16 cellular contexts compared by ENCODE assay signal in the genomic region with DNA sequence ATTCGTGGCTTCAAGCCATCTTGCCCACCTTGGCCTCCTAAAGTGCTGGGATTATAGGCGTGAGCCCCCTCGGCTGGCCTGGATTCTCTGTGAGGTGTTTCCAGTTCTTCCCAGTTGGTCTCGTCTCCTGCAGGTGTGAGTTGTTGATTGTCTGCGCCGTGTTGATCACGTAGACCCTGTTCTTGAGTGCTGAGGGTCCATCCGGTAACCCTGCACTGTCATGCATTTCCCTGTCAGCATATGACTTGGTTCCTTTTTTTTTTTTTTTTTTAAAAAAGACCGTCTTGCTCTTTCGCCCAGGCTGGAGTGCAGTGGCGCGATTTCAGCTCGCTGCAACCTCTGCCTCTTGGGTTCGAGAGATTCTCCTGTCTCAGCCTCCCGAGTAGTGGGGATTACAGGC. TPM values are rescaled to one million over a fixed set of nuclear protein-coding genes. Genes with fewer than 3 reads are reported as not detected.
A peak's percentile ranks its signal among the peaks of the same experiment; 100 is the strongest.
DNase-seq lines count a peak whose midpoint lies in the region; ATAC-seq and TF ChIP-seq lines count a peak whose summit lies in the region.
"Had no signal": no experiment of that assay in that cellular context is flagged by ENCODE, and none has a peak within 500 bp of the region (broad histone marks: within the 10 kb centered on the region; RNA-seq: fewer than 3 reads in every experiment).

No MANE protein-coding gene starts in this region.

- intact Hi-C loops in dendritic cell treated with granulocyte-macrophage colony-stimulating factor and Interleukin-4, amounts not matched to agents 40 ng/mL and 50 ng/mL, for 4 days (cut with micrococcal nuclease) = no loop called here
- intact Hi-C loops in mucosa of descending colon (cut with DNase I, micrococcal nuclease) = no loop called here

- H3K27me3 ChIP-seq in GM23338 (ENCODE audit: insufficient read depth) (no peaks in the 10 kb centered on the region), upper lobe of left lung (no peaks in the 10 kb centered on the region)
- H3K27me3 ChIP-seq: BE2C had no signal

- ATAC-seq in GM23338 = no peak
- peak; percentile 30 to 49 for ATAC-seq in naive B cell (ENCODE audit: low read depth in 2 of 2)
- no peak for ATAC-seq in upper lobe of left lung (ENCODE audit: low FRiP score in 2 of 2)
- ATAC-seq in mucosa of descending colon = no peak
- ATAC-seq in HG03097 (IDR thresholded peaks at IDR 0.05; ENCODE audit: low FRiP score, unreplicated experiment) = no peak
- no peak for ATAC-seq in HG03025 (IDR thresholded peaks at IDR 0.05; ENCODE audit: low FRiP score, unreplicated experiment)
- ATAC-seq in GM19324 (IDR thresholded peaks at IDR 0.05; ENCODE audit: low FRiP score, unreplicated experiment) = no peak
- ATAC-seq: HCT116 had no signal

- peaks cover 86% of the 10 kb centered on the region for H3K79me2 ChIP-seq in GM23338 (replicated peaks; ENCODE audit: insufficient read depth)

- no peaks in the 10 kb centered on the region for H3K9me3 Mint-ChIP-seq in GM23338
- no peaks in the 10 kb centered on the region for H3K9me3 Mint-ChIP-seq in dendritic cell treated with granulocyte-macrophage colony-stimulating factor and Interleukin-4, amounts not matched to agents 40 ng/mL and 50 ng/mL, for 4 days
- H3K9me3 Mint-ChIP-seq in naive B cell = no peaks in the 10 kb centered on the region
- H3K9me3 Mint-ChIP-seq: CD8-positive, alpha-beta memory T cell; IgD-negative memory B cell had no signal

- no peaks in the 10 kb centered on the region for H3K9me2 ChIP-seq in GM23338 (ENCODE audit: insufficient read depth)

- peaks cover 4% of the 10 kb centered on the region for H4K20me1 ChIP-seq in GM23338 (replicated peaks; ENCODE audit: insufficient read depth)

- H3K27ac ChIP-seq in GM23338 (ENCODE audit: low read depth) (0 out of 2 replicates have a peak overlapping the region, but pooled peaks have one; percentile 23), upper lobe of left lung (peak overlapping the region in 3 of 4 donors; percentile 64 to 74 (median 66))
- H3K27ac ChIP-seq: C4-2B had no signal

- 70 to 84% methylated on average over 12 to 15 of the region's 15 CpGs for WGBS in upper lobe of left lung, 2 donors

- H3K4me1 ChIP-seq in GM23338 (ENCODE audit: insufficient read depth) (no peaks in the 10 kb centered on the region), upper lobe of left lung (peaks cover 15 to 45% (median 23%) of the 10 kb centered on the region in 4 donors), mucosa of descending colon (ENCODE audit: low read depth) (peaks cover 4% of the 10 kb centered on the region)
- H3K4me1 ChIP-seq: BE2C, Caco-2 had no signal

- H3K4me3 ChIP-seq in GM23338 = no peak overlapping the region
- H3K4me3 ChIP-seq in upper lobe of left lung = no peak overlapping the region
- H3K4me3 ChIP-seq in mucosa of descending colon = no peak overlapping the region

- no peak overlapping the region for H2AFZ ChIP-seq in GM23338

- 0 out of 2 replicates have a peak, but pooled peaks cover 2% of the 10 kb centered on the region for H3F3A ChIP-seq in GM23338 (replicated peaks; ENCODE audit: low read depth)

- H3K27me3 Mint-ChIP-seq in GM23338 (ENCODE audit: insufficient read depth, low read depth, poor library complexity) (peaks cover 10% of the 10 kb centered on the region), naive B cell (no peaks in the 10 kb centered on the region)
- no peaks in the 10 kb centered on the region for H3K27me3 Mint-ChIP-seq in dendritic cell treated with granulocyte-macrophage colony-stimulating factor and Interleukin-4, amounts not matched to agents 40 ng/mL and 50 ng/mL, for 4 days
- H3K27me3 Mint-ChIP-seq: IgD-negative memory B cell had no signal

- 0 out of 2 replicates have a peak overlapping the region, but pooled peaks have one; percentile 65 for H3K27ac Mint-ChIP-seq in GM23338
- peak overlapping the region; percentile 61 for H3K27ac Mint-ChIP-seq in dendritic cell treated with granulocyte-macrophage colony-stimulating factor and Interleukin-4, amounts not matched to agents 40 ng/mL and 50 ng/mL, for 4 days
- H3K27ac Mint-ChIP-seq in naive B cell = peak overlapping the region in 2 of 6 donors; percentile 48 to 85

- H3K4me3 Mint-ChIP-seq in GM23338 (no peak overlapping the region), naive B cell (peak overlapping the region in 5 of 8 donors; percentile 10 to 73 (median 62))
- H3K4me3 Mint-ChIP-seq in dendritic cell treated with granulocyte-macrophage colony-stimulating factor and Interleukin-4, amounts not matched to agents 40 ng/mL and 50 ng/mL, for 4 days = peak overlapping the region; percentile 58
- H3K4me3 Mint-ChIP-seq: CD8-positive, alpha-beta memory T cell had no signal

- 0 out of 3 replicates have a peak, but pooled peaks cover 2% of the 10 kb centered on the region for H3K4me1 Mint-ChIP-seq in GM23338
- peaks cover 53% of the 10 kb centered on the region for H3K4me1 Mint-ChIP-seq in dendritic cell treated with granulocyte-macrophage colony-stimulating factor and Interleukin-4, amounts not matched to agents 40 ng/mL and 50 ng/mL, for 4 days (ENCODE audit: low read depth)
- H3K4me1 Mint-ChIP-seq in naive B cell = peaks cover 25 to 37% (median 31%) of the 10 kb centered on the region in 3 donors

- DNase-seq in GM23338 (ENCODE audit: low spot score) (no peak), naive B cell (no peak), upper lobe of left lung (no peak), mucosa of descending colon (no peak)
- DNase-seq: BE2C; Caco-2; CD8-positive, alpha-beta memory T cell; DND-41; KG1 had no signal

- H3K9me3 ChIP-seq in upper lobe of left lung = no peaks in the 10 kb centered on the region
- H3K9me3 ChIP-seq in mucosa of descending colon = no peaks in the 10 kb centered on the region
- H3K9me3 ChIP-seq: BE2C, Caco-2 had no signal

- H3K36me3 ChIP-seq in GM23338 (ENCODE audit: insufficient read depth) = no peaks in the 10 kb centered on the region
- H3K36me3 ChIP-seq in upper lobe of left lung = peaks cover 0 to 36% (median 9%) of the 10 kb centered on the region in 4 donors
- no peaks in the 10 kb centered on the region for H3K36me3 ChIP-seq in mucosa of descending colon (ENCODE audit: low read depth)

- TF ChIP-seq POLR2A in upper lobe of left lung (IDR thresholded peaks at IDR 0.05) = no peak

- TF ChIP-seq CTCF in GM23338 (conservative IDR thresholded peaks at IDR 0.05; ENCODE audit: low read depth in 2 of 2) = no peak
- TF ChIP-seq CTCF in upper lobe of left lung (IDR thresholded peaks at IDR 0.05) = no peak
- no peak for TF ChIP-seq CTCF in mucosa of descending colon (IDR thresholded peaks at IDR 0.05)

- TF ChIP-seq EP300 in upper lobe of left lung (IDR thresholded peaks at IDR 0.05) = no peak

- H3K4me2 ChIP-seq in GM23338 = no peak overlapping the region

- H3K36me3 Mint-ChIP-seq in GM23338 (ENCODE audit: low read depth) (no peaks in the 10 kb centered on the region; the same call in 2 of the 3 replicates), naive B cell (no peaks in the 10 kb centered on the region)
- peaks cover 76% of the 10 kb centered on the region for H3K36me3 Mint-ChIP-seq in dendritic cell treated with granulocyte-macrophage colony-stimulating factor and Interleukin-4, amounts not matched to agents 40 ng/mL and 50 ng/mL, for 4 days (ENCODE audit: low read depth)
- H3K36me3 Mint-ChIP-seq: IgD-negative memory B cell had no signal

TF ChIP-seq in GM23338, 12 proteins besides CTCF, POLR2A, EP300 and RAD21:
- TF ChIP-seq STAT1 (IDR thresholded peaks at IDR 0.05; ENCODE audit: unreplicated experiment) = no peak
- TF ChIP-seq CREB1 (CRISPR knock-in tag; IDR thresholded peaks at IDR 0.05; ENCODE audit: low read depth) = no peak
- TF ChIP-seq EZH2phosphoT487 (IDR thresholded peaks at IDR 0.05; ENCODE audit: unreplicated experiment) = no peak
- TF ChIP-seq NANOG (IDR thresholded peaks at IDR 0.05; ENCODE audit: borderline replicate concordance) = no peak
- TF ChIP-seq POLR2AphosphoS5 (IDR thresholded peaks at IDR 0.05; ENCODE audit: low read depth) = no peak
- TF ChIP-seq JUNB (IDR thresholded peaks at IDR 0.05; ENCODE audit: unreplicated experiment) = no peak
- no peak for TF ChIP-seq EZH2 (IDR thresholded peaks at IDR 0.05; ENCODE audit: low read depth, unreplicated experiment)
- TF ChIP-seq ZNF331 (CRISPR knock-in tag; IDR thresholded peaks at IDR 0.05; ENCODE audit: low read depth) = no peak
TF ChIP-seq in GM23338: peak in this region for 0.

RNA-seq across cellular contexts. Expression of gene MGRN1, which starts 17.2 kb away (rescaled TPM):
- 54.6 and 71.8 TPM in 2 replicates for total RNA-seq in GM23338 (2014; rRNA removed; shearing (Covaris generic))
- 10.5 and 13.1 TPM in 2 replicates for polyA plus RNA-seq in GM23338 (2016; fragmentation: Nextera tagmentation; extraction: Ambion mirVana)
- 10 to 100 TPM in 1 of 6 donors, 1 to 10 TPM in 5; 3.9 to 10.6 (median 6.6) TPM for polyA plus RNA-seq in naive B cell (ENCODE audit: low read depth in 6 of 6)
- total RNA-seq in upper lobe of left lung = 100 to 1,000 TPM in 3 of 6 donors, 10 to 100 TPM in 3; 49.0 to 148 (median 99.1) TPM
- 10 to 100 TPM; 72.3 to 80.2 (median 77.0) TPM for total RNA-seq in mucosa of descending colon

RNA-seq across cellular contexts. Expression of gene UBALD1, which starts 27.2 kb away (rescaled TPM):
- 32.2 and 32.8 TPM in 2 replicates for total RNA-seq in GM23338 (2014; rRNA removed; shearing (Covaris generic))
- polyA plus RNA-seq in GM23338 (2016; fragmentation: Nextera tagmentation; extraction: Ambion mirVana) (20.7 and 23.9 TPM in 2 replicates), naive B cell (ENCODE audit: low read depth in 6 of 6) (1 to 10 TPM; 2.6 to 7.5 (median 5.0) TPM)
- total RNA-seq in upper lobe of left lung (10 to 100 TPM; 14.9 to 43.9 (median 25.8) TPM), mucosa of descending colon (10 to 100 TPM; 21.3 to 38.8 (median 22.5) TPM)

RNA-seq across cellular contexts. Expression of gene NUDT16L1, which starts 51.5 kb away (rescaled TPM):
- 65.1 and 80.4 TPM in 2 replicates for total RNA-seq in GM23338 (2014; rRNA removed; shearing (Covaris generic))
- 37.1 and 39.0 TPM in 2 replicates for polyA plus RNA-seq in GM23338 (2016; fragmentation: Nextera tagmentation; extraction: Ambion mirVana)
- 100 to 1,000 TPM in 1 of 6 donors, 10 to 100 TPM in 5; 57.7 to 121 (median 76.4) TPM for polyA plus RNA-seq in naive B cell (ENCODE audit: low read depth in 6 of 6)
- total RNA-seq in upper lobe of left lung = 10 to 100 TPM; 14.9 to 66.0 (median 34.1) TPM
- 10 to 100 TPM; 28.3 to 47.8 (median 40.4) TPM for total RNA-seq in mucosa of descending colon

Comparison
In these comparisons a context has a peak if more than half of its experiments do, and no peak if none do; other contexts are left out.
1. ATAC-seq: peak in naive B cell (2 of 2); none in GM23338 (single experiment), upper lobe of left lung (0 of 2), mucosa of descending colon (single experiment), HG03097 (single experiment), HG03025 (single experiment) and GM19324 (single experiment).